ENCODE assay signal across 8 cellular contexts in genomic region chr7:128030999-128031681, GRCh38. TPM values are rescaled to one million over a fixed set of nuclear protein-coding genes. Genes with fewer than 3 reads are reported as not detected.
A peak's percentile ranks its signal among the peaks of the same experiment; 100 is the strongest.
DNase-seq lines count a peak whose midpoint lies in the region; ATAC-seq, FAIRE-seq and TF ChIP-seq lines count a peak whose summit lies in the region.

Gene LRRC4 (minus strand): TSS chr7:128031437. CDS start chr7:128030640, 797 bp downstream.

- CTCF ChIA-PET in Calu3 (lab: Charles Lee) = no interaction called here

- no TSS peak for BruUV-seq in Calu3 (replicated peaks; lab: Mats Ljungman, UMichigan)

- H3K4me1 Mint-ChIP-seq in Calu3 (ENCODE audit: low read depth, unreplicated experiment) = no peaks in the 10 kb centered on the region
- H3K4me1 Mint-ChIP-seq in naive thymus-derived CD8-positive, alpha-beta T cell = peaks cover 16 to 33% (median 21%) of the 10 kb centered on the region in 4 donors

- intact Hi-C loops in Calu3 (cut with micrococcal nuclease; ENCODE audit: unreplicated experiment) = no loop called here
- intact Hi-C loops in aorta (cut with DNase I) = no loop called here

- POLR2A ChIA-PET in naive thymus-derived CD8-positive, alpha-beta T cell (lab: Charles Lee) = interaction anchor here (1.3 kb wide), 1 partner anchor 73 kb away, joined by 3 read pairs; no protein-coding TSS in a partner anchor

- DNase-seq in Calu3 (peak; percentile 26), HTR-8/SVneo (ENCODE audit: insufficient read length, low spot score) (peak; percentile 54), fibroblast of the aortic adventitia (ENCODE audit: low read depth) (peak; percentile 32), aorta (no peak)
- DNase-seq in activated T-cell treated with anti-CD3 and anti-CD28 coated beads, Interleukin-2, amount 50 U/mL, for 48 hours = peak; percentile 37 to 48
- DNase-seq in naive thymus-derived CD8-positive, alpha-beta T cell = peak in 3 of 10 donors; percentile 13 to 19 (median 18)

- peak; percentile 33 for ATAC-seq in GM19468 (IDR thresholded peaks at IDR 0.05; ENCODE audit: extremely low read depth, unreplicated experiment)
- ATAC-seq in naive thymus-derived CD8-positive, alpha-beta T cell = peak; percentile 27 to 31
- ATAC-seq in aorta (ENCODE audit: low FRiP score) = peak; percentile 44
- no peak for ATAC-seq in GM19324 (IDR thresholded peaks at IDR 0.05; ENCODE audit: low FRiP score, unreplicated experiment)

- no peaks in the 10 kb centered on the region for H3K4me1 ChIP-seq in aorta (ENCODE audit: control insufficient read depth in 1 of 2, insufficient read depth in 2 of 2, low read length in 2 of 2)

- no peaks in the 10 kb centered on the region for H3K27me3 ChIP-seq in aorta (ENCODE audit: control insufficient read depth in 1 of 2, insufficient read depth in 2 of 2, low read length in 1 of 2)

- no peaks in the 10 kb centered on the region for H3K9me3 ChIP-seq in aorta (ENCODE audit: control insufficient read depth, low read length)

- H3K4me3 ChIP-seq in fibroblast of the aortic adventitia (ENCODE audit: low read depth, low read length) (peak within 1 kb of the TSS; percentile 63), aorta (ENCODE audit: low read length in 2 of 2) (peak within 1 kb of the TSS; percentile 57 to 67)

- no peak for FAIRE-seq in HTR-8/SVneo (lab: Jason Lieb, UNC)

- peaks cover 4% of the 10 kb centered on the region for H3K36me3 Mint-ChIP-seq in Calu3 (ENCODE audit: insufficient read depth, unreplicated experiment)
- H3K36me3 Mint-ChIP-seq in naive thymus-derived CD8-positive, alpha-beta T cell = peaks cover 6 to 9% (median 9%) of the 10 kb centered on the region in 3 donors

- TF ChIP-seq CTCF in Calu3 (IDR thresholded peaks at IDR 0.05; ENCODE audit: unreplicated experiment) (no peak), fibroblast of the aortic adventitia (IDR thresholded peaks at IDR 0.05; ENCODE audit: insufficient read depth, low read length) (no peak)

- H3K27me3 Mint-ChIP-seq in Calu3 (ENCODE audit: unreplicated experiment) = no peaks in the 10 kb centered on the region
- H3K27me3 Mint-ChIP-seq in naive thymus-derived CD8-positive, alpha-beta T cell = peaks cover 0 to 7% (median 0%) of the 10 kb centered on the region in 5 donors

- no peak within 1 kb of the TSS for H3K27ac Mint-ChIP-seq in Calu3 (ENCODE audit: unreplicated experiment)
- H3K27ac Mint-ChIP-seq in naive thymus-derived CD8-positive, alpha-beta T cell = peak within 1 kb of the TSS in 5 of 10 donors; percentile 17 to 87 (median 48)

- no peak within 1 kb of the TSS for H3K27ac ChIP-seq in aorta (ENCODE audit: low read depth in 1 of 2, low read length in 2 of 2)

- no peak within 1 kb of the TSS for H3K4me3 Mint-ChIP-seq in Calu3 (ENCODE audit: low read depth, unreplicated experiment)
- H3K4me3 Mint-ChIP-seq in naive thymus-derived CD8-positive, alpha-beta T cell = peak within 1 kb of the TSS; percentile 77 to 95 (median 92)

- no peaks in the 10 kb centered on the region for H3K9me3 Mint-ChIP-seq in Calu3 (ENCODE audit: low read depth, unreplicated experiment)
- peaks cover 0 to 2% (median 0%) of the 10 kb centered on the region in 9 donors for H3K9me3 Mint-ChIP-seq in naive thymus-derived CD8-positive, alpha-beta T cell

- no peaks in the 10 kb centered on the region for H3K36me3 ChIP-seq in aorta (ENCODE audit: control insufficient read depth in 1 of 2, insufficient read depth in 2 of 2, low read length in 1 of 2)

- 1% methylated on average over 72 to 83 of the region's 83 CpGs for WGBS in aorta, 2 donors

RNA-seq across cellular contexts. Expression of gene LRRC4, which starts in this region (rescaled TPM):
- not detected in 2 replicates for total RNA-seq in Calu3 (2022)
- 0.27 TPM in 1 of 2 replicates, not detected in the other for total RNA-seq in fibroblast of the aortic adventitia (ENCODE audit: low replicate concordance)
- under 1 TPM in 1 of 2 experiments, not detected in 1; 0.22 TPM for total RNA-seq in naive thymus-derived CD8-positive, alpha-beta T cell
- polyA plus RNA-seq in naive thymus-derived CD8-positive, alpha-beta T cell = under 1 TPM in 1 of 3 donors, not detected in 2; 0.15 TPM
- 10 to 100 TPM in 1 of 2 donors, 1 to 10 TPM in 1; 5.1 to 11.2 TPM for total RNA-seq in aorta
- under 1 TPM; 0.13 TPM for polyA plus RNA-seq in aorta

Comparison
In these comparisons a context has a peak if more than half of its experiments do, and no peak if none do; other contexts are left out.
1. Peak in DNase-seq in Calu3; RNA of the gene not detected or under 1 TPM.
2. Peak in DNase-seq and H3K4me3 ChIP-seq in fibroblast of the aortic adventitia; RNA of the gene not detected or under 1 TPM.
3. Peak in ATAC-seq in naive thymus-derived CD8-positive, alpha-beta T cell; RNA of the gene not detected or under 1 TPM.
4. DNase-seq: peak in HTR-8/SVneo (single experiment) and activated T-cell treated with anti-CD3 and anti-CD28 coated beads, Interleukin-2, amount 50 U/mL, for 48 hours (2 of 2); none in aorta (0 of 2).